ENCODE assay signal across 9 cellular contexts in the genomic region with DNA sequence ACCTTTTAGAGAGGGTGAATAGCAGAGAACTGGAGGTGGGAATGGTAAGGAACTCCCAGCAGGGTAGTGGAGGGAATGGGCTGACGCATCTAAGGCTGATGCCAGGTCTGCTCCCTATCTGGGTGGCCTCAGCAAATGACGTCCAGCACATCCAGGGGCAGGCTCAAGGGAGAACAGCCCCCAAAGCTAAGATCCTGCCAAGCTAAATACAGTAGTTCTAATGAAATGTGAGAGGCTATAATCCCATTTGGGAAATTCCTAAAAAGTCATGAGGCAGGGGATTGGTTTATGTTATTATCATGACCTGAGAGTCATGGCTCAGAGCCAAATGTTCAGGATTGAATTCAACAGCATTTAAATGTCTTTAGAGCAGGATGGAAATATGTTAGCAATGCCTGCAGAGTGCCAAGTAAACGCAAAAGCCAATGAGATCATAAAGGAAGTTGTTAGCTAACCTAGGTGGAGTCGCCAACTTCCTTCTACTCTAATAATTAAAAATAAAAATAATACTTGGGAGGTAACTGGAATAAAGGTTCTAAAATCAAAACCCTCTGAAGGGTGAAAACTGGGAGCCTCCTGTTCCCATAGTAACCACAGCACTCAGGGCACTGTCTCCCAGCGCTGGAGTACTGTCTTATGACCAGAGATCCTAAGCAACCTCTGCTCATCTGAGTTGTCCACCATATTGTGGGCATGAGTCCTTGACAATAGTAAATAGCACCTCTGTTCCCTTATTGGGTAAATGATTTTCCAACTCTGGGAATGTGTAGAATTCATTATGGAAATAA. TPM values are rescaled to one million over a fixed set of nuclear protein-coding genes. Genes with fewer than 3 reads are reported as not detected.
DNase-seq lines count a peak whose midpoint lies in the region; TF ChIP-seq lines count a peak whose summit lies in the region.
"Had no signal": no experiment of that assay in that cellular context is flagged by ENCODE, and none has a peak within 500 bp of the region (broad histone marks: within the 10 kb centered on the region; RNA-seq: fewer than 3 reads in every experiment).

No MANE protein-coding gene starts in this region.

- TF ChIP-seq CTCF in retinal pigment epithelial cell (conservative IDR thresholded peaks at IDR 0.05; ENCODE audit: low read depth, low read length) = no peak

- POLR2A ChIA-PET in HEK293T (lab: Yijun Ruan, JAX) = no interaction called here

- no peak overlapping the region for H3K4me3 ChIP-seq in retinal pigment epithelial cell (ENCODE audit: low read length)

- CTCF ChIA-PET in HEK293T (lab: Yijun Ruan, JAX) = interaction anchor here (1.3 kb wide), 1 partner anchor 412 kb away, joined by 5 read pairs; no protein-coding TSS in a partner anchor

- DNase-seq in HEK293T (ENCODE audit: extremely low spot score) (peak; percentile 49), fibroblast of the conjunctiva (ENCODE audit: low read depth) (peak; percentile 79), retinal pigment epithelial cell (ENCODE audit: low read depth) (peak; percentile 100), middle frontal gyrus (ENCODE audit: extremely low spot score, low spot score) (no peak), NCI-H146 treated with DMSO at 0.1 percent for 48 hours (lab: John Stamatoyannopoulos, UW; ENCODE audit: unreplicated experiment) (no peak)
- no peak for DNase-seq in activated naive CD4-positive, alpha-beta T cell treated with Interleukin-2 at 50 U/mL for 16 hours
- no peak for DNase-seq in activated CD4-positive, alpha-beta T cell treated with anti-CD3 and anti-CD28 coated beads, Interleukin-2, amount 50 U/mL, for 48 hours
- DNase-seq: amygdala had no signal

TF ChIP-seq in HEK293T, 16 proteins besides CTCF, POLR2A, EP300 and RAD21:
- TF ChIP-seq FOXM1 (IDR thresholded peaks at IDR 0.05; ENCODE audit: borderline replicate concordance) (no peak), CTBP1 (IDR thresholded peaks at IDR 0.05; ENCODE audit: borderline replicate concordance) (peak; percentile 57; the same call in 1 of the 2 replicates)

TF ChIP-seq in PFSK-1, 5 proteins besides CTCF, POLR2A, EP300 and RAD21:
- TF ChIP-seq TAF1 (IDR thresholded peaks at IDR 0.05; ENCODE audit: borderline replicate concordance, insufficient read depth, low read length) = no peak
- 0 out of 2 replicates have a peak, but pooled peaks have one; percentile 39 for TF ChIP-seq SIN3A (IDR thresholded peaks at IDR 0.05; ENCODE audit: borderline replicate concordance, insufficient read depth, low read length)
TF ChIP-seq in PFSK-1: peak in this region for 1.

RNA-seq across cellular contexts. Expression of a gene that starts 34.8 kb away (rescaled TPM):
- not detected for polyA plus RNA-seq in PFSK-1 (2012; ENCODE audit: insufficient read length, low read depth)

Comparison
In these comparisons a context has a peak if more than half of its experiments do, and no peak if none do; other contexts are left out.
1. DNase-seq: peak in HEK293T (single experiment), fibroblast of the conjunctiva (single experiment) and retinal pigment epithelial cell (single experiment); none in middle frontal gyrus (single experiment), activated naive CD4-positive, alpha-beta T cell treated with Interleukin-2 at 50 U/mL for 16 hours (single experiment), activated CD4-positive, alpha-beta T cell treated with anti-CD3 and anti-CD28 coated beads, Interleukin-2, amount 50 U/mL, for 48 hours (0 of 2) and NCI-H146 treated with DMSO at 0.1 percent for 48 hours (single experiment).